22 cellular contexts compared by ENCODE assay signal in the genomic region with DNA sequence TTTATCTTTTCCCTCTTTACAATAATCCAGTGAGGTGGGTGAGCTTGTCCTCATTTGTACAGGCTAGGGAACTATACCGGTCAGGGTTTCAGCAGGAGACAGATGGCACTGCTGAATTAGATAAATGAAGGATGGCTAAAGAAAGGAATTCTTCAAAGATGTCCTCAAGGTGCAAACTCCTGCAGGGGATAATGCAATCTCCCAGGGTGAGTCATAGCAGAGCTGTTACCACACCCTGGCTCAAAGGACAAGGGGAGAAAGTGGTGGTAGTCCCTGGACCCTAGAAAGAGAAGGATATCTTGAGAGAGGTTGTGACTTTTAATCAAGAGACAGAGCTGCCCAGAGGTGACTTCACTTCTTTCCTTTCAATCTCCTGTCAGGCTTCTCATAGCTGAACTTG.
A peak's percentile ranks its signal among the peaks of the same experiment; 100 is the strongest.
DNase-seq lines count a peak whose midpoint lies in the region; ATAC-seq and TF ChIP-seq lines count a peak whose summit lies in the region.
"Had no signal": no experiment of that assay in that cellular context is flagged by ENCODE, and none has a peak within 500 bp of the region (broad histone marks: within the 10 kb centered on the region; RNA-seq: fewer than 3 reads in every experiment).

No MANE protein-coding gene starts in this region.

- no peaks in the 10 kb centered on the region for H3K79me2 ChIP-seq in PC-3 (ENCODE audit: low read length)

- POLR2A ChIA-PET in PC-3 (lab: Charles Lee; ENCODE audit: unreplicated experiment) = no interaction called here
- POLR2A ChIA-PET in GM10248 (lab: Yijun Ruan, JAX) = no interaction called here

- intact Hi-C loops in PC-3 (cut with micrococcal nuclease) = no loop called here

- no peaks in the 10 kb centered on the region for H3K36me3 ChIP-seq in PC-3 (ENCODE audit: low read depth, low read length)
- H3K36me3 ChIP-seq: BLaER1, sigmoid colon, upper lobe of right lung had no signal

- no TSS peak for BruUV-seq in PC-3 (replicated peaks; lab: Mats Ljungman, UMichigan)

- CTCF ChIA-PET in PC-3 (lab: Charles Lee) = no interaction called here
- CTCF ChIA-PET in GM10248 (lab: Yijun Ruan, JAX) = interaction anchor here (0.9 kb wide), 1 partner anchor 10 kb away, joined by 4 read pairs; no protein-coding TSS in a partner anchor

- H4K20me1 ChIP-seq in PC-3 (ENCODE audit: low read length) = no peaks in the 10 kb centered on the region
- H4K20me1 ChIP-seq: BLaER1 had no signal

- H3K27me3 ChIP-seq in PC-3 (ENCODE audit: low read length) = no peaks in the 10 kb centered on the region
- H3K27me3 ChIP-seq: BLaER1, sigmoid colon, upper lobe of right lung had no signal

- H2AFZ ChIP-seq in PC-3 (ENCODE audit: low read length) = no peak overlapping the region

- 0 out of 2 replicates have a peak, but pooled peaks cover 6% of the 10 kb centered on the region for H3K4me1 ChIP-seq in PC-3 (ENCODE audit: insufficient read depth, low read length)
- H3K4me1 ChIP-seq: sigmoid colon, upper lobe of right lung had no signal

- no peak overlapping the region for H3K27ac ChIP-seq in PC-3 (ENCODE audit: low read length)
- H3K27ac ChIP-seq: BLaER1, sigmoid colon, upper lobe of right lung had no signal

- H3F3A ChIP-seq in PC-3 (ENCODE audit: low read length, unreplicated experiment) = no peaks in the 10 kb centered on the region

- no peak overlapping the region for H3K4me2 ChIP-seq in PC-3 (ENCODE audit: low read length)
- H3K4me2 ChIP-seq: BLaER1 had no signal

- no peak for TF ChIP-seq CTCF in PC-3 (conservative IDR thresholded peaks at IDR 0.05; ENCODE audit: low read depth, low read length)
- TF ChIP-seq CTCF in fibroblast of mammary gland (conservative IDR thresholded peaks at IDR 0.05; ENCODE audit: control insufficient read depth, insufficient read depth, low read depth, low read length) = no peak
- no peak for TF ChIP-seq CTCF in GM10248 (IDR thresholded peaks at IDR 0.05; ENCODE audit: control extremely low read depth, extremely low read depth, low read depth, missing control alignments)

- H3K9ac ChIP-seq in PC-3 (ENCODE audit: low read length) = no peak overlapping the region
- H3K9ac ChIP-seq: BLaER1 had no signal

- H3K4me3 ChIP-seq in PC-3 (ENCODE audit: low read length) = no peak overlapping the region
- no peak overlapping the region for H3K4me3 ChIP-seq in fibroblast of mammary gland (ENCODE audit: control insufficient read depth, low read depth, low read length)
- H3K4me3 ChIP-seq: BLaER1, GM12878, mucosa of descending colon, sigmoid colon, upper lobe of right lung had no signal

- DNase-seq in A172 (ENCODE audit: low spot score) (peak; percentile 10), GM03348 (ENCODE audit: low spot score) (peak; percentile 8), PC-3 (peak; percentile 23), fibroblast of mammary gland (ENCODE audit: low read depth) (peak; percentile 24), GM10248 (ENCODE audit: extremely low spot score) (no peak), NCI-H446 treated with DMSO at 0.1 percent for 48 hours (lab: John Stamatoyannopoulos, UW) (no peak)
- DNase-seq: activated naive CD4-positive, alpha-beta T cell treated with anti-CD3 and anti-CD28 coated beads for 36 hours; activated T-cell treated with anti-CD3 and anti-CD28 coated beads, Interleukin-2, amount 50 U/mL, for 4 hours; amygdala; left ventricle myocardium superior; mucosa of descending colon; NCI-H1417 treated with DMSO at 0.1 percent for 48 hours; NCI-H526 treated with DMSO at 0.1 percent for 48 hours; nephron progenitor cell; posterior cingulate gyrus; SHP77 treated with DMSO at 0.1 percent for 48 hours; sigmoid colon; upper lobe of right lung had no signal

- H3K9me3 ChIP-seq in PC-3 (ENCODE audit: low read length) = no peaks in the 10 kb centered on the region
- H3K9me3 ChIP-seq: BLaER1, mucosa of descending colon, sigmoid colon, upper lobe of right lung had no signal

- no peaks in the 10 kb centered on the region for H3K9me2 ChIP-seq in PC-3 (replicated peaks; ENCODE audit: low read length)

- ATAC-seq in PC-3 (no peak; the same call in 1 of the 2 replicates), HG03196 (IDR thresholded peaks at IDR 0.05; ENCODE audit: unreplicated experiment) (no peak), GM21576 (IDR thresholded peaks at IDR 0.05; ENCODE audit: unreplicated experiment) (no peak)
- ATAC-seq: activated T-cell treated with anti-CD3 and anti-CD28 coated beads, Interleukin-2, amount 50 U/mL, for 4 hours; GM12878; left ventricle myocardium superior; mucosa of descending colon; upper lobe of right lung had no signal

Comparison
In these comparisons a context has a peak if more than half of its experiments do, and no peak if none do; other contexts are left out.
1. DNase-seq: peak in A172 (single experiment), GM03348 (single experiment), PC-3 (single experiment) and fibroblast of mammary gland (single experiment); none in GM10248 (single experiment) and NCI-H446 treated with DMSO at 0.1 percent for 48 hours (single experiment).